ENCODE assay signal across 8 cellular contexts in genomic region chr19:44207126-44207803, GRCh38. TPM values are rescaled to one million over a fixed set of nuclear protein-coding genes. Genes with fewer than 3 reads are reported as not detected.
DNase-seq lines count a peak whose midpoint lies in the region; ATAC-seq, FAIRE-seq and TF ChIP-seq lines count a peak whose summit lies in the region.

No MANE protein-coding gene starts in this region.

- peaks cover 14% of the 10 kb centered on the region for H3K27me3 Mint-ChIP-seq in activated T-cell treated with anti-CD3 and anti-CD28 coated beads, Interleukin-2, amount 50 U/mL, for 4 hours (ENCODE audit: low read depth)

- H2AFZ ChIP-seq in OCI-LY1 (ENCODE audit: low read length), result peak overlapping the region; percentile 96

- H3K4me1 ChIP-seq in OCI-LY1 (ENCODE audit: insufficient read depth, low read length, severe bottlenecking), result peaks cover 17% of the 10 kb centered on the region

- peak; percentile 38 for FAIRE-seq in HTR-8/SVneo (lab: Jason Lieb, UNC)

- peaks cover 10% of the 10 kb centered on the region for H3K9me3 ChIP-seq in OCI-LY1 (ENCODE audit: low read length)

- peak; percentile 87 for DNase-seq in CMK (ENCODE audit: low read depth)
- peak; percentile 90 for DNase-seq in GM20000 (ENCODE audit: low spot score)
- peak; percentile 87 for DNase-seq in HTR-8/SVneo (ENCODE audit: insufficient read length, low spot score)
- DNase-seq in activated T-cell treated with anti-CD3 and anti-CD28 coated beads, Interleukin-2, amount 50 U/mL, for 4 hours, result peak; percentile 67
- DNase-seq in erythroblast (lab: John Stamatoyannopoulos, UW), result peak; percentile 90
- DNase-seq in mucosa of gallbladder (ENCODE audit: low spot score), result peak; percentile 92
- DNase-seq in stimulated activated CD8-positive, alpha-beta memory T cell treated with anti-CD3 and anti-CD28 coated beads, Interleukin-4, amount 100 ng/mL, for 24 hours (ENCODE audit: low read depth), result peak; percentile 68

- H3K36me3 ChIP-seq in OCI-LY1 (ENCODE audit: insufficient read depth, low read length), result no peaks in the 10 kb centered on the region

- TF ChIP-seq POLR2A in erythroblast (IDR thresholded peaks at IDR 0.05; ENCODE audit: low read length), result peak; percentile 68

- H3K9me3 Mint-ChIP-seq in activated T-cell treated with anti-CD3 and anti-CD28 coated beads, Interleukin-2, amount 50 U/mL, for 4 hours, result peaks cover 22% of the 10 kb centered on the region

- no peaks in the 10 kb centered on the region for H3K9me2 ChIP-seq in OCI-LY1 (ENCODE audit: low read depth, low read length)

- peak overlapping the region; percentile 95 for H3K9ac ChIP-seq in OCI-LY1 (ENCODE audit: low read length)

- H3K27me3 ChIP-seq in OCI-LY1 (ENCODE audit: insufficient read depth, low read length), result no peaks in the 10 kb centered on the region

- H3K27ac ChIP-seq in OCI-LY1 (ENCODE audit: low read depth, low read length, poor library complexity, severe bottlenecking), result peak overlapping the region; percentile 35

- H3K79me2 ChIP-seq in OCI-LY1 (ENCODE audit: insufficient read depth, low read length), result no peaks in the 10 kb centered on the region

- H3K4me3 Mint-ChIP-seq in activated T-cell treated with anti-CD3 and anti-CD28 coated beads, Interleukin-2, amount 50 U/mL, for 4 hours, result peak overlapping the region; percentile 90

- H3K36me3 Mint-ChIP-seq in activated T-cell treated with anti-CD3 and anti-CD28 coated beads, Interleukin-2, amount 50 U/mL, for 4 hours (ENCODE audit: insufficient read depth), result peaks cover 11% of the 10 kb centered on the region

- ATAC-seq in activated T-cell treated with anti-CD3 and anti-CD28 coated beads, Interleukin-2, amount 50 U/mL, for 4 hours, result peak; percentile 99

- no peaks in the 10 kb centered on the region for H3F3A ChIP-seq in OCI-LY1 (ENCODE audit: insufficient read depth, low read length)

- H3K4me1 Mint-ChIP-seq in activated T-cell treated with anti-CD3 and anti-CD28 coated beads, Interleukin-2, amount 50 U/mL, for 4 hours (ENCODE audit: low read depth), result peaks cover 12% of the 10 kb centered on the region

- TF ChIP-seq CTCF in GM20000 (IDR thresholded peaks at IDR 0.05; ENCODE audit: extremely low read depth, missing control alignments) (no peak), OCI-LY1 (IDR thresholded peaks at IDR 0.05; ENCODE audit: low read length) (no peak)

- peak overlapping the region; percentile 90 for H3K4me2 ChIP-seq in OCI-LY1 (ENCODE audit: low read length)

- no peaks in the 10 kb centered on the region for H4K20me1 ChIP-seq in OCI-LY1 (ENCODE audit: insufficient read depth, low read length)

- H3K4me3 ChIP-seq in OCI-LY1 (ENCODE audit: low read depth, low read length, poor library complexity, severe bottlenecking), result peak overlapping the region; percentile 93

RNA-seq across cellular contexts. Expression of gene ZNF227, which starts 5.1 kb away (rescaled TPM):
- total RNA-seq in activated T-cell treated with anti-CD3 and anti-CD28 coated beads, Interleukin-2, amount 50 U/mL, for 4 hours, result 10 to 100 TPM; 12.5 to 15.3 (median 12.8) TPM
- total RNA-seq in mucosa of gallbladder, result 20.6 TPM

RNA-seq across cellular contexts. Expression of gene ZNF226, which starts 42.4 kb away (rescaled TPM):
- 1 to 10 TPM; 5.2 to 9.7 (median 5.7) TPM for total RNA-seq in activated T-cell treated with anti-CD3 and anti-CD28 coated beads, Interleukin-2, amount 50 U/mL, for 4 hours
- total RNA-seq in mucosa of gallbladder, result 28.7 TPM

RNA-seq across cellular contexts. Expression of gene ZNF233, which starts 52.4 kb away (rescaled TPM):
- total RNA-seq in activated T-cell treated with anti-CD3 and anti-CD28 coated beads, Interleukin-2, amount 50 U/mL, for 4 hours, result not detected
- total RNA-seq in mucosa of gallbladder, result 3.1 TPM

Comparison
In these comparisons a context has a peak if more than half of its experiments do, and no peak if none do; other contexts are left out.
1. Peak in every context shown above with its lines: DNase-seq, ATAC-seq, H3K4me3 ChIP-seq and H3K27ac ChIP-seq.